ENCODE assay signal across 19 cellular contexts in genomic region chr11:103433976-103434375, GRCh38.
DNase-seq lines count a peak whose midpoint lies in the region; ATAC-seq and TF ChIP-seq lines count a peak whose summit lies in the region.
"Had no signal": no experiment of that assay in that cellular context is flagged by ENCODE, and none has a peak within 500 bp of the region (broad histone marks: within the 10 kb centered on the region; RNA-seq: fewer than 3 reads in every experiment).

No MANE protein-coding gene starts in this region.

- H3K4me3 Mint-ChIP-seq in HFFc6, result peak overlapping the region; percentile 81; the same call in 1 of the 2 replicates
- no peak overlapping the region for H3K4me3 Mint-ChIP-seq in activated naive CD8-positive, alpha-beta T cell treated with anti-CD3 and anti-CD28 coated beads, Interleukin-2, amount 50 U/mL, for 24 hours
- H3K4me3 Mint-ChIP-seq: activated CD8-positive, alpha-beta memory T cell treated with anti-CD3 and anti-CD28 coated beads, Interleukin-2, amount 10 ng/mL, durations not matched to agents 7 days and 5 days; activated T-helper 17 cell treated with anti-CD3 and anti-CD28 coated beads, Interleukin-2, amount 50 U/mL, for 72 hours; naive B cell; stimulated activated naive CD8-positive, alpha-beta T cell treated with anti-CD3 and anti-CD28 coated beads, Interleukin-15, Interleukin-2, amounts not matched to agents 100 ng/mL and 50 ng/mL, for 24 hours had no signal

- no peak for ATAC-seq in activated naive CD8-positive, alpha-beta T cell treated with anti-CD3 and anti-CD28 coated beads, Interleukin-2, amount 50 U/mL, for 24 hours
- ATAC-seq in GM18511 (IDR thresholded peaks at IDR 0.05; ENCODE audit: unreplicated experiment), result no peak
- ATAC-seq: activated CD8-positive, alpha-beta memory T cell treated with anti-CD3 and anti-CD28 coated beads, Interleukin-2, amount 10 ng/mL, durations not matched to agents 7 days and 5 days; activated T-helper 17 cell treated with anti-CD3 and anti-CD28 coated beads, Interleukin-2, amount 50 U/mL, for 72 hours; heart left ventricle; pancreas had no signal

- H2AFZ ChIP-seq in smooth muscle cell (ENCODE audit: low read depth), result no peak overlapping the region

- peaks cover 2% of the 10 kb centered on the region; the same call in 1 of the 2 replicates for H3K36me3 ChIP-seq in SK-N-MC (ENCODE audit: insufficient read depth, low read length)
- H3K36me3 ChIP-seq in smooth muscle cell (ENCODE audit: low read depth), result no peaks in the 10 kb centered on the region
- H3K36me3 ChIP-seq: pancreas, transverse colon had no signal

- DNase-seq in HFFc6 (no peak), SK-N-MC (ENCODE audit: low read depth, low spot score) (peak; percentile 86), glomerular endothelial cell (ENCODE audit: extremely low read depth, low read depth, low spot score) (peak; percentile 54), smooth muscle cell (lab: John Stamatoyannopoulos, UW; ENCODE audit: unreplicated experiment) (no peak), DMS 273 treated with DMSO at 0.1 percent for 48 hours (lab: John Stamatoyannopoulos, UW) (no peak)
- DNase-seq in activated naive CD8-positive, alpha-beta T cell treated with anti-CD3 and anti-CD28 coated beads, Interleukin-2, amount 50 U/mL, for 24 hours, result no peak
- DNase-seq: activated CD4-positive, alpha-beta T cell treated with anti-CD3 and anti-CD28 coated beads for 4 hours; activated CD8-positive, alpha-beta memory T cell treated with anti-CD3 and anti-CD28 coated beads, Interleukin-2, amount 10 ng/mL, durations not matched to agents 7 days and 5 days; dorsolateral prefrontal cortex; GDM1; heart left ventricle; naive B cell; NCI-H146; pancreas; transverse colon had no signal

- peak overlapping the region; percentile 31 for H3K4me2 ChIP-seq in smooth muscle cell

- H3K4me3 ChIP-seq in SK-N-MC, result peak overlapping the region; percentile 61
- no peak overlapping the region for H3K4me3 ChIP-seq in smooth muscle cell
- H3K4me3 ChIP-seq: dorsolateral prefrontal cortex, heart left ventricle, pancreas, transverse colon had no signal

- WGBS in smooth muscle cell (ENCODE audit: low lambda C conversion rate), result 35% methylated on average over 3 of the region's 3 CpGs

- no peaks in the 10 kb centered on the region for H3K9me3 Mint-ChIP-seq in HFFc6
- no peaks in the 10 kb centered on the region for H3K9me3 Mint-ChIP-seq in activated naive CD8-positive, alpha-beta T cell treated with anti-CD3 and anti-CD28 coated beads, Interleukin-2, amount 50 U/mL, for 24 hours
- H3K9me3 Mint-ChIP-seq: activated T-helper 17 cell treated with anti-CD3 and anti-CD28 coated beads, Interleukin-2, amount 50 U/mL, for 72 hours; stimulated activated naive CD8-positive, alpha-beta T cell treated with anti-CD3 and anti-CD28 coated beads, Interleukin-15, Interleukin-2, amounts not matched to agents 100 ng/mL and 50 ng/mL, for 24 hours had no signal

- H3K9ac ChIP-seq in SK-N-MC (ENCODE audit: insufficient read length) (no peak overlapping the region), smooth muscle cell (ENCODE audit: low read depth) (no peak overlapping the region)

- H3K36me3 Mint-ChIP-seq in HFFc6 (ENCODE audit: low read depth), result no peaks in the 10 kb centered on the region; the same call in none of the 2 replicates
- H3K36me3 Mint-ChIP-seq in activated naive CD8-positive, alpha-beta T cell treated with anti-CD3 and anti-CD28 coated beads, Interleukin-2, amount 50 U/mL, for 24 hours (ENCODE audit: low read depth), result peaks cover 2% of the 10 kb centered on the region
- H3K36me3 Mint-ChIP-seq: activated CD8-positive, alpha-beta memory T cell treated with anti-CD3 and anti-CD28 coated beads, Interleukin-2, amount 10 ng/mL, durations not matched to agents 7 days and 5 days; naive B cell had no signal

- no peaks in the 10 kb centered on the region for H3K9me3 ChIP-seq in SK-N-MC (ENCODE audit: low read depth, low read length)
- no peaks in the 10 kb centered on the region for H3K9me3 ChIP-seq in smooth muscle cell (replicated peaks; ENCODE audit: low read depth)
- H3K9me3 ChIP-seq: heart left ventricle, pancreas, transverse colon had no signal

- H3K27ac ChIP-seq in SK-N-MC (peak overlapping the region; percentile 63; the same call in 1 of the 2 replicates), smooth muscle cell (ENCODE audit: low read depth) (peak overlapping the region; percentile 46)
- H3K27ac ChIP-seq: dorsolateral prefrontal cortex, heart left ventricle, pancreas, RWPE1, transverse colon had no signal

- no peaks in the 10 kb centered on the region for H3K27me3 ChIP-seq in smooth muscle cell (ENCODE audit: low read depth)
- H3K27me3 ChIP-seq: dorsolateral prefrontal cortex, heart left ventricle, pancreas, transverse colon had no signal

- peaks cover 8% of the 10 kb centered on the region for H3K4me1 ChIP-seq in smooth muscle cell (ENCODE audit: low read depth)
- H3K4me1 ChIP-seq: heart left ventricle, pancreas, transverse colon had no signal

- TF ChIP-seq CTCF in HFFc6 (IDR thresholded peaks at IDR 0.05), result no peak
- TF ChIP-seq CTCF in smooth muscle cell (IDR thresholded peaks at IDR 0.05; ENCODE audit: borderline replicate concordance, insufficient read depth, poor library complexity, severe bottlenecking), result no peak

- peaks cover 5% of the 10 kb centered on the region for H3F3A ChIP-seq in smooth muscle cell (ENCODE audit: low read depth)

- H3K79me2 ChIP-seq in smooth muscle cell (ENCODE audit: low read depth), result no peaks in the 10 kb centered on the region

- peaks cover 59% of the 10 kb centered on the region for H3K4me1 Mint-ChIP-seq in HFFc6 (ENCODE audit: low read depth)
- H3K4me1 Mint-ChIP-seq in activated naive CD8-positive, alpha-beta T cell treated with anti-CD3 and anti-CD28 coated beads, Interleukin-2, amount 50 U/mL, for 24 hours, result no peaks in the 10 kb centered on the region
- H3K4me1 Mint-ChIP-seq: activated CD8-positive, alpha-beta memory T cell treated with anti-CD3 and anti-CD28 coated beads, Interleukin-2, amount 10 ng/mL, durations not matched to agents 7 days and 5 days; activated T-helper 17 cell treated with anti-CD3 and anti-CD28 coated beads, Interleukin-2, amount 50 U/mL, for 72 hours; naive B cell had no signal

- peak overlapping the region; percentile 91 for H3K27ac Mint-ChIP-seq in HFFc6
- H3K27ac Mint-ChIP-seq in activated naive CD8-positive, alpha-beta T cell treated with anti-CD3 and anti-CD28 coated beads, Interleukin-2, amount 50 U/mL, for 24 hours, result no peak overlapping the region
- H3K27ac Mint-ChIP-seq: activated CD8-positive, alpha-beta memory T cell treated with anti-CD3 and anti-CD28 coated beads, Interleukin-2, amount 10 ng/mL, durations not matched to agents 7 days and 5 days; activated T-helper 17 cell treated with anti-CD3 and anti-CD28 coated beads, Interleukin-2, amount 50 U/mL, for 72 hours; naive B cell; stimulated activated naive CD8-positive, alpha-beta T cell treated with anti-CD3 and anti-CD28 coated beads, Interleukin-15, Interleukin-2, amounts not matched to agents 100 ng/mL and 50 ng/mL, for 24 hours had no signal

- H4K20me1 ChIP-seq in smooth muscle cell (ENCODE audit: low read depth), result no peaks in the 10 kb centered on the region

- no peaks in the 10 kb centered on the region for H3K27me3 Mint-ChIP-seq in HFFc6 (ENCODE audit: insufficient read depth)
- H3K27me3 Mint-ChIP-seq in activated naive CD8-positive, alpha-beta T cell treated with anti-CD3 and anti-CD28 coated beads, Interleukin-2, amount 50 U/mL, for 24 hours, result no peaks in the 10 kb centered on the region
- H3K27me3 Mint-ChIP-seq: activated CD8-positive, alpha-beta memory T cell treated with anti-CD3 and anti-CD28 coated beads, Interleukin-2, amount 10 ng/mL, durations not matched to agents 7 days and 5 days; activated T-helper 17 cell treated with anti-CD3 and anti-CD28 coated beads, Interleukin-2, amount 50 U/mL, for 72 hours; naive B cell; stimulated activated naive CD8-positive, alpha-beta T cell treated with anti-CD3 and anti-CD28 coated beads, Interleukin-15, Interleukin-2, amounts not matched to agents 100 ng/mL and 50 ng/mL, for 24 hours had no signal

Comparison
In these comparisons a context has a peak if more than half of its experiments do, and no peak if none do; other contexts are left out.
1. DNase-seq: peak in SK-N-MC (single experiment) and glomerular endothelial cell (single experiment); none in HFFc6 (single experiment), smooth muscle cell (single experiment), DMS 273 treated with DMSO at 0.1 percent for 48 hours (single experiment) and activated naive CD8-positive, alpha-beta T cell treated with anti-CD3 and anti-CD28 coated beads, Interleukin-2, amount 50 U/mL, for 24 hours (single experiment).